In the genomic region with DNA sequence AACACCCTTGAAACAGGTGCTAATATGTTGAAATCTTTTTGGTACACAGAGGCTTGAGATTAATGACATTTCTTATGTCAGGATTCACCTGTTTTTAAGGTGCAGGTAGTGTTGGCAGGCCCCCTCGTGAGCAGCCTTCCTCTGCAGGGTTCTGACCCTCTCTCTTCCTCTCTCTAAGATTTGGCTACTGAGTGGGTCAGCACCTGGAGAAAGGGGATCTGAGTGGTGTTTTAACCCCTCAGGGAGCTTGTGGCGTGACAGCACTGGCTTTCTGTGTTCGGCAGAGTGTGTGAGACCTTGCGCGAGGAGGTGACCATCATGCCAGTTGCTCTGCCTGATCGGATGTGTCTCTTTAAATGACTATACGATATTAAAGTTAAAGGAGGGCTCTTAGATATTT, we compare ENCODE assay signal across 9 cellular contexts. TPM values are rescaled to one million over a fixed set of nuclear protein-coding genes. Genes with fewer than 3 reads are reported as not detected.
DNase-seq lines count a peak whose midpoint lies in the region; ATAC-seq lines count a peak whose summit lies in the region.
"Had no signal": no experiment of that assay in that cellular context is flagged by ENCODE, and none has a peak within 500 bp of the region (broad histone marks: within the 10 kb centered on the region; RNA-seq: fewer than 3 reads in every experiment).

No MANE protein-coding gene starts in this region.

- CTCF ChIA-PET in activated naive CD4-positive, alpha-beta T cell treated with anti-CD3 and anti-CD28 coated beads for 36 hours (lab: Charles Lee) = no interaction called here

- H3K9me3 ChIP-seq in MG63 = no peaks in the 10 kb centered on the region

- DNase-seq in activated naive CD4-positive, alpha-beta T cell treated with anti-CD3 and anti-CD28 coated beads for 36 hours = no peak
- DNase-seq in activated naive CD4-positive, alpha-beta T cell (lab: John Stamatoyannopoulos, UW) = no peak
- DNase-seq in NAMALWA (ENCODE audit: low spot score) (peak; percentile 35), MG63 (no peak), NCI-H446 (lab: John Stamatoyannopoulos, UW) (no peak), superior temporal gyrus (ENCODE audit: extremely low spot score) (no peak)
- DNase-seq: aorta had no signal

- peaks cover 85% of the 10 kb centered on the region for H3K4me1 Mint-ChIP-seq in activated naive CD4-positive, alpha-beta T cell treated with anti-CD3 and anti-CD28 coated beads for 36 hours (ENCODE audit: low read depth)
- peaks cover 83% of the 10 kb centered on the region for H3K4me1 Mint-ChIP-seq in stimulated activated memory B cell treated with anti-CD40 and anti-IgM and Interleukin-4, amounts not matched to agents 10 μg/mL and 1 μg/mL and 100 μg/mL, for 72 hours

- no peaks in the 10 kb centered on the region for H3K9me3 Mint-ChIP-seq in activated naive CD4-positive, alpha-beta T cell treated with anti-CD3 and anti-CD28 coated beads for 36 hours
- no peaks in the 10 kb centered on the region for H3K9me3 Mint-ChIP-seq in stimulated activated memory B cell treated with anti-CD40 and anti-IgM and Interleukin-4, amounts not matched to agents 10 μg/mL and 1 μg/mL and 100 μg/mL, for 72 hours

- H3K27me3 ChIP-seq in MG63 = no peaks in the 10 kb centered on the region

- no peaks in the 10 kb centered on the region for H3K36me3 ChIP-seq in MG63

- intact Hi-C loops in activated naive CD4-positive, alpha-beta T cell treated with anti-CD3 and anti-CD28 coated beads for 36 hours (cut with micrococcal nuclease) = loop anchor here (2.0 kb wide), 1 partner anchor 16 kb away; no protein-coding TSS in a partner anchor

- no peak overlapping the region for H3K4me3 Mint-ChIP-seq in activated naive CD4-positive, alpha-beta T cell treated with anti-CD3 and anti-CD28 coated beads for 36 hours
- H3K4me3 Mint-ChIP-seq in stimulated activated memory B cell treated with anti-CD40 and anti-IgM and Interleukin-4, amounts not matched to agents 10 μg/mL and 1 μg/mL and 100 μg/mL, for 72 hours = peak overlapping the region; percentile 68

- no peaks in the 10 kb centered on the region for H3K27me3 Mint-ChIP-seq in activated naive CD4-positive, alpha-beta T cell treated with anti-CD3 and anti-CD28 coated beads for 36 hours (ENCODE audit: low read depth)
- no peaks in the 10 kb centered on the region for H3K27me3 Mint-ChIP-seq in stimulated activated memory B cell treated with anti-CD40 and anti-IgM and Interleukin-4, amounts not matched to agents 10 μg/mL and 1 μg/mL and 100 μg/mL, for 72 hours

- peaks cover 12% of the 10 kb centered on the region for H3K36me3 Mint-ChIP-seq in activated naive CD4-positive, alpha-beta T cell treated with anti-CD3 and anti-CD28 coated beads for 36 hours (ENCODE audit: low read depth)
- peaks cover 18% of the 10 kb centered on the region for H3K36me3 Mint-ChIP-seq in stimulated activated memory B cell treated with anti-CD40 and anti-IgM and Interleukin-4, amounts not matched to agents 10 μg/mL and 1 μg/mL and 100 μg/mL, for 72 hours

- H3K27ac Mint-ChIP-seq in activated naive CD4-positive, alpha-beta T cell treated with anti-CD3 and anti-CD28 coated beads for 36 hours = peak overlapping the region; percentile 89
- H3K27ac Mint-ChIP-seq in stimulated activated memory B cell treated with anti-CD40 and anti-IgM and Interleukin-4, amounts not matched to agents 10 μg/mL and 1 μg/mL and 100 μg/mL, for 72 hours = peak overlapping the region; percentile 99

- H3K4me3 ChIP-seq in MG63 = no peak overlapping the region

- peak; percentile 45 for ATAC-seq in GM21825 (IDR thresholded peaks at IDR 0.05; ENCODE audit: unreplicated experiment)
- ATAC-seq in stimulated activated memory B cell treated with anti-CD40 and anti-IgM and Interleukin-4, amounts not matched to agents 10 μg/mL and 1 μg/mL and 100 μg/mL, for 72 hours = peak; percentile 84

RNA-seq across cellular contexts. Expression of gene HIVEP1, which starts 37.1 kb away (rescaled TPM):
- total RNA-seq in activated naive CD4-positive, alpha-beta T cell treated with anti-CD3 and anti-CD28 coated beads for 36 hours = 10 to 100 TPM; 43.6 to 47.9 TPM
- 3.1 and 3.8 TPM in 2 replicates for total RNA-seq in MG63 (2014; rRNA removed; shearing (Covaris generic); ENCODE audit: low replicate concordance)
